8 cellular contexts compared by ENCODE assay signal in the genomic region with DNA sequence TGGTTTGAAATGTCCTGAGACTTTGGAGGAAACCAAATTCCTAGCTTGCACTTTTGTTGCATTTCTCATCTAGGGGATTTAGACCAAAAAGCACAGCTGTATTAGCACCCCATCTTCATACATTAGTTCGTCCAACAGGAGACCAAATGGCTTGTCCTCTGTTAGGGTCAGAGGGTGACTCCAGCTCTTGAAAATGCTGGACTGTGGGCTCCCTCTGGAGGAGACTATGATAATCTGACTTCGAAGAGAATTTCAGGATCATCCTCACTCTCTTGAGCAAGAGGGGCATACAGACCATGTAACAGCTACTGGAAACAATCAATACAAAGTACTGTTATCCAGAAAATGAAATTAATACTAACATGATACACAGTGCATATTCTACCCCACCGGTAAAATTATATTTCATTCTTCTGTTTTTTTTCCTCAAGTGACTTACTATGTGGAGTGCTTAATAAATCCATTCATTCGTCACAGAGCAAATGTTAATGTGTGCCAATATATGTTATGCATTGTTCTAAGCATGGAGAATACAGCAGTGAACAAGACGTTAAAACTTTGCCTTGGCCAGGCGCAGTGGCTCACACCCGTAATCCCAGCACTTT.
DNase-seq lines count a peak whose midpoint lies in the region; ATAC-seq and TF ChIP-seq lines count a peak whose summit lies in the region.

No MANE protein-coding gene starts in this region.

- CTCF ChIA-PET in CD8-positive, alpha-beta memory T cell (lab: Charles Lee) = interaction anchor here (0.7 to 5.2 kb wide), 14 partner anchors 11 to 318 kb away, joined by 3 to 70 read pairs (median 4); partner anchors contain the start of gene SKP1

- TF ChIP-seq CTCF in nephron progenitor cell (IDR thresholded peaks at IDR 0.05) (peak; percentile 75), upper lobe of right lung (IDR thresholded peaks at IDR 0.05) (peak; percentile 79)

- intact Hi-C loops in upper lobe of right lung (cut with DNase I) = loop anchor here (5.0 kb wide), 1 partner anchor 107 kb away; no protein-coding TSS in a partner anchor

- H3K9me3 Mint-ChIP-seq in CD8-positive, alpha-beta memory T cell = peaks cover 0 to 12% (median 6%) of the 10 kb centered on the region in 5 donors
- H3K9me3 Mint-ChIP-seq in nephron progenitor cell = peaks cover 39% of the 10 kb centered on the region

- ATAC-seq in upper lobe of right lung (peak; percentile 99), HG02763 (IDR thresholded peaks at IDR 0.05; ENCODE audit: unreplicated experiment) (no peak)

- H3K4me3 Mint-ChIP-seq in CD8-positive, alpha-beta memory T cell = no peak overlapping the region
- no peak overlapping the region for H3K4me3 Mint-ChIP-seq in nephron progenitor cell

- peaks cover 0 to 10% (median 3%) of the 10 kb centered on the region in 3 donors for H3K36me3 Mint-ChIP-seq in CD8-positive, alpha-beta memory T cell
- peaks cover 13% of the 10 kb centered on the region for H3K36me3 Mint-ChIP-seq in nephron progenitor cell (ENCODE audit: low read depth)

- no peak overlapping the region for H3K4me3 ChIP-seq in CD8-positive, alpha-beta memory T cell (ENCODE audit: low read length)
- no peak overlapping the region for H3K4me3 ChIP-seq in upper lobe of right lung

- H3K4me1 ChIP-seq in CD8-positive, alpha-beta memory T cell (ENCODE audit: insufficient read depth, low read length) = no peaks in the 10 kb centered on the region
- no peaks in the 10 kb centered on the region for H3K4me1 ChIP-seq in upper lobe of right lung

- peak; percentile 2 to 60 (median 42) for DNase-seq in CD8-positive, alpha-beta memory T cell
- DNase-seq in HCEC 1CT = peak; percentile 75
- peak; percentile 66 for DNase-seq in NCI-H748 (lab: John Stamatoyannopoulos, UW; ENCODE audit: unreplicated experiment)
- DNase-seq in activated CD8-positive, alpha-beta memory T cell treated with anti-CD3 and anti-CD28 coated beads, Interleukin-2, amount 50 U/mL, for 4 hours = peak; percentile 24
- peak; percentile 90 for DNase-seq in fibroblast of peridontal ligament (ENCODE audit: extremely low read depth)
- DNase-seq in nephron progenitor cell = peak; percentile 42
- no peak for DNase-seq in upper lobe of right lung

- POLR2A ChIA-PET in CD8-positive, alpha-beta memory T cell (lab: Charles Lee) = interaction anchor here (1.3 kb wide), 1 partner anchor 63 kb away, joined by 4 read pairs; the partner anchor contains the start of gene PPP2CA

- H3K9me3 ChIP-seq in CD8-positive, alpha-beta memory T cell (ENCODE audit: low read length) = no peaks in the 10 kb centered on the region
- H3K9me3 ChIP-seq in upper lobe of right lung = no peaks in the 10 kb centered on the region

- no peak overlapping the region for H3K27ac ChIP-seq in CD8-positive, alpha-beta memory T cell (ENCODE audit: low read depth, low read length)
- no peak overlapping the region for H3K27ac ChIP-seq in upper lobe of right lung

- H3K36me3 ChIP-seq in CD8-positive, alpha-beta memory T cell (ENCODE audit: insufficient read depth, low read length) = no peaks in the 10 kb centered on the region
- no peaks in the 10 kb centered on the region for H3K36me3 ChIP-seq in upper lobe of right lung

- no peak overlapping the region for H3K27ac Mint-ChIP-seq in CD8-positive, alpha-beta memory T cell
- H3K27ac Mint-ChIP-seq in nephron progenitor cell = no peak overlapping the region

- H3K4me1 Mint-ChIP-seq in CD8-positive, alpha-beta memory T cell = no peaks in the 10 kb centered on the region
- no peaks in the 10 kb centered on the region for H3K4me1 Mint-ChIP-seq in nephron progenitor cell

- no peaks in the 10 kb centered on the region for H3K27me3 ChIP-seq in CD8-positive, alpha-beta memory T cell (ENCODE audit: insufficient read depth, low read length, poor library complexity, severe bottlenecking)
- H3K27me3 ChIP-seq in upper lobe of right lung = no peaks in the 10 kb centered on the region

- peaks cover 2 to 13% of the 10 kb centered on the region in 2 donors for H3K27me3 Mint-ChIP-seq in CD8-positive, alpha-beta memory T cell
- peaks cover 17% of the 10 kb centered on the region for H3K27me3 Mint-ChIP-seq in nephron progenitor cell (ENCODE audit: low read depth, poor library complexity)
